ENCODE assay signal across 9 cellular contexts in genomic region chr3:32817561-32818430, GRCh38. TPM values are rescaled to one million over a fixed set of nuclear protein-coding genes. Genes with fewer than 3 reads are reported as not detected.
A peak's percentile ranks its signal among the peaks of the same experiment; 100 is the strongest.
DNase-seq lines count a peak whose midpoint lies in the region; ATAC-seq, FAIRE-seq and TF ChIP-seq lines count a peak whose summit lies in the region.
"Had no signal": no experiment of that assay in that cellular context is flagged by ENCODE, and none has a peak within 500 bp of the region (broad histone marks: within the 10 kb centered on the region; RNA-seq: fewer than 3 reads in every experiment).

TSS of gene TRIM71 (plus strand) at chr3:32817997. CDS start at chr3:32818081, 84 bp downstream.

- H3K9me3 ChIP-seq in astrocyte (ENCODE audit: insufficient read depth, low read depth, low read length) (peaks cover 15% of the 10 kb centered on the region), mesenchymal stem cell (ENCODE audit: control insufficient read depth, low read length) (peaks cover 10% of the 10 kb centered on the region), transverse colon (no peaks in the 10 kb centered on the region)

- H4K8ac ChIP-seq in mesenchymal stem cell (ENCODE audit: low read length), result no peak within 1 kb of the TSS

- no peak within 1 kb of the TSS for H2BK5ac ChIP-seq in mesenchymal stem cell (ENCODE audit: low read depth, low read length, poor library complexity, severe bottlenecking)

- peaks cover 9% of the 10 kb centered on the region for H3K36me3 Mint-ChIP-seq in astrocyte (ENCODE audit: low read depth, unreplicated experiment)

- H4K91ac ChIP-seq in mesenchymal stem cell (ENCODE audit: low read length), result peak within 1 kb of the TSS; percentile 21

- no peaks in the 10 kb centered on the region for H3K36me3 ChIP-seq in astrocyte (ENCODE audit: insufficient read depth, low read length)
- peaks cover 0 to 10% of the 10 kb centered on the region in 2 experiments for H3K36me3 ChIP-seq in mesenchymal stem cell (ENCODE audit: control insufficient read depth in 1 of 2, insufficient read depth in 2 of 2, low read depth in 1 of 2, low read length in 2 of 2)
- H3K36me3 ChIP-seq in transverse colon, result no peaks in the 10 kb centered on the region

- no peak within 1 kb of the TSS for H2BK15ac ChIP-seq in mesenchymal stem cell (ENCODE audit: low read depth, poor library complexity, severe bottlenecking)

- no peaks in the 10 kb centered on the region for H3K79me2 ChIP-seq in astrocyte (ENCODE audit: insufficient read depth, low read length)

- no peaks in the 10 kb centered on the region for H4K20me1 ChIP-seq in astrocyte (ENCODE audit: insufficient read depth, low read length)

- no peaks in the 10 kb centered on the region for H3K9me3 Mint-ChIP-seq in astrocyte (ENCODE audit: unreplicated experiment)

- H3K27me3 ChIP-seq in astrocyte (ENCODE audit: insufficient read depth, low read length) (peaks cover 70% of the 10 kb centered on the region), mesenchymal stem cell (ENCODE audit: control insufficient read depth in 1 of 2, insufficient read depth in 1 of 2, low read length in 2 of 2) (peaks cover 56 to 77% of the 10 kb centered on the region in 2 experiments), transverse colon (peaks cover 82% of the 10 kb centered on the region)

- ATAC-seq in HG03354 (IDR thresholded peaks at IDR 0.05; ENCODE audit: poor library complexity, severe bottlenecking, unreplicated experiment) (peak; percentile 32), esophagus mucosa (no peak)

- in situ Hi-C loops in transverse colon (cut with MboI; ENCODE audit: low pct_ligation_motif_present in 1 of 4, low pct_unique_long_range_greater_than_20kb in 1 of 4, low sequenced_read_pairs in 3 of 4), result no loop called here

- TF ChIP-seq CTCF in astrocyte (IDR thresholded peaks at IDR 0.05; ENCODE audit: insufficient read depth, low read depth, low read length) (no peak), transverse colon (IDR thresholded peaks at IDR 0.05) (no peak)

- WGBS in mesenchymal stem cell, result under 1% methylated on average over 80 of the region's 88 CpGs
- 2 to 5% methylated on average over 11 to 57 of the region's 88 CpGs for WGBS in transverse colon (ENCODE audit: low coverage in 1 of 2), 2 donors

- H3K4ac ChIP-seq in mesenchymal stem cell (ENCODE audit: low read depth in 1 of 2, low read length in 2 of 2), result no peak within 1 kb of the TSS

- no peaks in the 10 kb centered on the region for H3K27me3 Mint-ChIP-seq in astrocyte (ENCODE audit: low read depth, unreplicated experiment)

- H3K4me2 ChIP-seq in astrocyte (ENCODE audit: low read length) (peak within 1 kb of the TSS; percentile 85), mesenchymal stem cell (ENCODE audit: low read length, poor library complexity, severe bottlenecking) (peak within 1 kb of the TSS; percentile 98)

- H3K27ac ChIP-seq in astrocyte (ENCODE audit: low read depth, low read length), result no peak within 1 kb of the TSS
- H3K27ac ChIP-seq in mesenchymal stem cell (ENCODE audit: low read length, poor library complexity, severe bottlenecking), result no peak within 1 kb of the TSS
- no peak within 1 kb of the TSS for H3K27ac ChIP-seq in transverse colon

- peak within 1 kb of the TSS; percentile 83 for H2AFZ ChIP-seq in astrocyte (ENCODE audit: low read depth, low read length)
- peak within 1 kb of the TSS; percentile 8 for H2AFZ ChIP-seq in mesenchymal stem cell (ENCODE audit: low read depth, low read length)

- peak within 1 kb of the TSS in 1 of 2 experiments; percentile 19 for H3K23ac ChIP-seq in mesenchymal stem cell (ENCODE audit: low read length in 2 of 2)

- H3K27ac Mint-ChIP-seq in astrocyte (ENCODE audit: unreplicated experiment), result peak within 1 kb of the TSS; percentile 99

- H3K79me1 ChIP-seq in mesenchymal stem cell (replicated peaks; ENCODE audit: low read length, poor library complexity, severe bottlenecking), result no peaks in the 10 kb centered on the region

- H3K4me1 ChIP-seq in astrocyte (ENCODE audit: insufficient read depth, low read length) (peaks cover 4% of the 10 kb centered on the region), mesenchymal stem cell (ENCODE audit: control insufficient read depth, insufficient read depth, low read depth, low read length) (peaks cover 30% of the 10 kb centered on the region), transverse colon (peaks cover 4 to 38% (median 25%) of the 10 kb centered on the region in 4 donors)

- intact Hi-C loops in transverse colon (cut with DNase I; ENCODE audit: low total_unique reads), result no loop called here

- peaks cover 29% of the 10 kb centered on the region for H3K4me1 Mint-ChIP-seq in astrocyte (ENCODE audit: low read depth, unreplicated experiment)

- H2AK5ac ChIP-seq in mesenchymal stem cell (ENCODE audit: low read length, severe bottlenecking), result no peak within 1 kb of the TSS

- no peak for FAIRE-seq in astrocyte (lab: Jason Lieb, UNC)

- H3K14ac ChIP-seq in mesenchymal stem cell (ENCODE audit: low read length in 2 of 2), result no peak within 1 kb of the TSS

- H3K4me3 Mint-ChIP-seq in astrocyte (ENCODE audit: unreplicated experiment), result peak within 1 kb of the TSS; percentile 100

- no peak for TF ChIP-seq EP300 in transverse colon (IDR thresholded peaks at IDR 0.05; ENCODE audit: low read depth)

- no peak within 1 kb of the TSS for H2BK120ac ChIP-seq in mesenchymal stem cell (ENCODE audit: low read depth, low read length)

- no peak within 1 kb of the TSS for H3K18ac ChIP-seq in mesenchymal stem cell (ENCODE audit: low read depth in 1 of 2, low read length in 2 of 2)

- DNase-seq in CD1c-positive myeloid dendritic cell (ENCODE audit: extremely low spot score) (peak; percentile 6), astrocyte (ENCODE audit: low read depth) (no peak), mesenchymal stem cell (peak; percentile 24), transverse colon (no peak), GOT3 (lab: John Stamatoyannopoulos, UW) (no peak), amniotic stem cell (lab: John Stamatoyannopoulos, UW) (no peak)

- no peak within 1 kb of the TSS for H2BK12ac ChIP-seq in mesenchymal stem cell (ENCODE audit: low read length in 2 of 2)

- TF ChIP-seq POLR2A in transverse colon (IDR thresholded peaks at IDR 0.05), result no peak

- H3K9ac ChIP-seq in astrocyte (ENCODE audit: low read length) (no peak within 1 kb of the TSS), mesenchymal stem cell (ENCODE audit: low read length) (no peak within 1 kb of the TSS)

- H3K4me3 ChIP-seq in astrocyte (ENCODE audit: insufficient read depth, low read depth, low read length), result peak within 1 kb of the TSS; percentile 44
- peak within 1 kb of the TSS; percentile 62 to 68 for H3K4me3 ChIP-seq in mesenchymal stem cell (ENCODE audit: insufficient read depth in 1 of 2, low read depth in 1 of 2, low read length in 2 of 2)
- H3K4me3 ChIP-seq in transverse colon, result peak within 1 kb of the TSS in 3 of 4 donors; percentile 9 to 56 (median 25)

RNA-seq across cellular contexts. Expression of gene TRIM71, which starts in this region (rescaled TPM):
- 10.9 and 17.2 TPM in 2 replicates for total RNA-seq in astrocyte
- polyA plus RNA-seq in mesenchymal stem cell (2013, experiment 1 of 2), result not detected
- polyA plus RNA-seq in mesenchymal stem cell (2013, experiment 2 of 2), result not detected
- not detected for total RNA-seq in transverse colon
- not detected for total RNA-seq in esophagus mucosa
- total RNA-seq: HT1080 had no signal

Comparison
In these comparisons a context has a peak if more than half of its experiments do, and no peak if none do; other contexts are left out.
1. RNA of gene TRIM71 (total RNA-seq): 10.9 to 17.2 TPM in astrocyte; not detected in transverse colon and not detected in esophagus mucosa (single experiment); every median in the first group is over 10 times any median in the second.
2. DNase-seq: peak in CD1c-positive myeloid dendritic cell (single experiment) and mesenchymal stem cell (single experiment); none in astrocyte (single experiment), transverse colon (single experiment), GOT3 (single experiment) and amniotic stem cell (single experiment).
3. Peak in every context shown above with its lines, with median percentiles within 50 percentile points of each other: H3K4me3 ChIP-seq.